In the genomic region with DNA sequence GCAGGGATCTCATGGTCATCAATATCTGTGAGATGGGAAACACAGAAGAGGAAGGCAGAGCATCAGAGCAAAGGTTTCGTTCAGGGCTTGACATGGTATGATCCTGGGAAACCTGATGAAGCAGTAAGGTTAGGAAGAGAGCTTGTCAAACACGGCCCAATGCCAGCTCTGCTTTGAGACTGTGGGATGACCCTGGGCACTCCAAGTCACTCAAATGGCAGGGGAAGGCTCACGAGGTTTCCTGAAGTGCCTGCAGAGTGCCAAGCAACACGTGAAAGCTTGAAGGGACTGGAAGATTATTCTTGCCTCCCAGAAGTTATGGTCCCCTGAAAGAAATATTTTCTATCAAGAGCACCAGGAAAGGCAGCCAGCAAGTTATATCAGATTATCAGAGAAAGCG, we compare ENCODE assay signal across 20 cellular contexts. TPM values are rescaled to one million over a fixed set of nuclear protein-coding genes. Genes with fewer than 3 reads are reported as not detected.
DNase-seq lines count a peak whose midpoint lies in the region; ATAC-seq, FAIRE-seq and TF ChIP-seq lines count a peak whose summit lies in the region.
"Had no signal": no experiment of that assay in that cellular context is flagged by ENCODE, and none has a peak within 500 bp of the region (broad histone marks: within the 10 kb centered on the region; RNA-seq: fewer than 3 reads in every experiment).

No MANE protein-coding gene starts in this region.

- TF ChIP-seq POLR2A in A549 (IDR thresholded peaks at IDR 0.05; ENCODE audit: low read length) = no peak

- TF ChIP-seq CTCF in A549 (IDR thresholded peaks at IDR 0.05) (no peak), osteoblast (IDR thresholded peaks at IDR 0.05; ENCODE audit: extremely low read depth, low read depth, low read length) (no peak), foreskin keratinocyte (conservative IDR thresholded peaks at IDR 0.05) (no peak)

- peak overlapping the region; percentile 67 for H3K27ac Mint-ChIP-seq in central memory CD8-positive, alpha-beta T cell (ENCODE audit: low read depth)
- H3K27ac Mint-ChIP-seq: CD4-positive, alpha-beta T cell had no signal

- TF ChIP-seq RAD21 in A549 (conservative IDR thresholded peaks at IDR 0.05 in 1 of 2, IDR thresholded peaks at IDR 0.05 in 1 of 2) = no peak

- H3K9ac ChIP-seq in HUES6 (ENCODE audit: low read length) = peak overlapping the region; percentile 28

- H3K9me3 Mint-ChIP-seq in central memory CD8-positive, alpha-beta T cell = no peaks in the 10 kb centered on the region
- H3K9me3 Mint-ChIP-seq: CD4-positive, alpha-beta T cell had no signal

- H3K4me3 Mint-ChIP-seq in central memory CD8-positive, alpha-beta T cell = no peak overlapping the region

- H3K4me2 ChIP-seq in A549 (peak overlapping the region; percentile 65), osteoblast (ENCODE audit: insufficient read depth, low read length) (peak overlapping the region; percentile 35)

- 80% methylated on average over 5 of the region's 5 CpGs for WGBS in A549 (ENCODE audit: missing lambda C conversion rate)

- DNase-seq in A549 (ENCODE audit: low read depth in 1 of 2, low spot score in 1 of 2) (no peak), osteoblast (ENCODE audit: insufficient read length, low spot score, missing footprints) (no peak), foreskin keratinocyte (no peak), GM03348 (ENCODE audit: low spot score) (no peak), 8988T (no peak)
- no peak for DNase-seq in central memory CD8-positive, alpha-beta T cell (ENCODE audit: low spot score in 2 of 2)
- DNase-seq: activated CD4-positive, alpha-beta T cell treated with anti-CD3 and anti-CD28 coated beads, Interleukin-2, amount 50 U/mL, for 4 hours; activated gamma-delta T cell treated with Interleukin-2 at 50 U/mL for 16 hours; CD4-positive, alpha-beta T cell; DMS153; NCI-H1105; NCI-H2029 treated with DMSO at 0.1 percent for 48 hours; NCI-H345 had no signal

- H3K27me3 Mint-ChIP-seq in central memory CD8-positive, alpha-beta T cell = no peaks in the 10 kb centered on the region
- H3K27me3 Mint-ChIP-seq: CD4-positive, alpha-beta T cell had no signal

- H3K9me3 ChIP-seq in A549 (no peaks in the 10 kb centered on the region), HUES6 (ENCODE audit: control insufficient read depth, insufficient read depth, low read depth, low read length) (no peaks in the 10 kb centered on the region), osteoblast (ENCODE audit: low read depth, low read length) (no peaks in the 10 kb centered on the region)
- H3K9me3 ChIP-seq: Peyer's patch, right atrium auricular region had no signal

- ATAC-seq in A549 (no peak), foreskin keratinocyte (no peak), GM21381 (IDR thresholded peaks at IDR 0.05; ENCODE audit: unreplicated experiment) (no peak)
- ATAC-seq in central memory CD8-positive, alpha-beta T cell (replicated peaks; ENCODE audit: extremely low read depth, poor library complexity, severe bottlenecking) = no peak
- ATAC-seq: left lobe of liver had no signal

- no peak for FAIRE-seq in A549 (lab: Jason Lieb, UNC)
- FAIRE-seq: HTR-8/SVneo had no signal

- no peak for TF ChIP-seq EP300 in A549 (IDR thresholded peaks at IDR 0.05)

- H3K36me3 ChIP-seq in HUES6 (ENCODE audit: control insufficient read depth, insufficient read depth, low read length) (peaks cover 55% of the 10 kb centered on the region), osteoblast (ENCODE audit: insufficient read depth, low read length) (peaks cover 74% of the 10 kb centered on the region)

- H3K27me3 ChIP-seq in HUES6 (ENCODE audit: control insufficient read depth, insufficient read depth, low read length) (no peaks in the 10 kb centered on the region), osteoblast (ENCODE audit: insufficient read depth, low read length) (no peaks in the 10 kb centered on the region), foreskin keratinocyte (no peaks in the 10 kb centered on the region)
- H3K27me3 ChIP-seq: Peyer's patch, right atrium auricular region had no signal

- H2AFZ ChIP-seq in osteoblast (ENCODE audit: low read length) = no peak overlapping the region

- peaks cover 45% of the 10 kb centered on the region for H3K4me1 ChIP-seq in A549
- peaks cover 17% of the 10 kb centered on the region; the same call in 1 of the 2 replicates for H3K4me1 ChIP-seq in HUES6 (ENCODE audit: control insufficient read depth, insufficient read depth, low read length)
- H3K4me1 ChIP-seq in osteoblast (ENCODE audit: insufficient read depth, low read length) = peaks cover 35% of the 10 kb centered on the region
- H3K4me1 ChIP-seq in foreskin keratinocyte = peaks cover 14% of the 10 kb centered on the region

- H3K4me1 Mint-ChIP-seq in central memory CD8-positive, alpha-beta T cell = peaks cover 34% of the 10 kb centered on the region

- peak overlapping the region; percentile 66 to 86 for H3K27ac ChIP-seq in A549
- H3K27ac ChIP-seq in HUES6 (ENCODE audit: low read depth, low read length) = no peak overlapping the region; the same call in 1 of the 2 replicates
- H3K27ac ChIP-seq in osteoblast (ENCODE audit: low read depth, low read length) = peak overlapping the region; percentile 77
- H3K27ac ChIP-seq in foreskin keratinocyte = no peak overlapping the region

- peaks cover 82% of the 10 kb centered on the region for H3K79me2 ChIP-seq in osteoblast (ENCODE audit: insufficient read depth, low read length)

- POLR2A ChIA-PET in A549 (lab: Yijun Ruan, JAX) = no interaction called here

- peaks cover 28% of the 10 kb centered on the region for H3K36me3 Mint-ChIP-seq in central memory CD8-positive, alpha-beta T cell (ENCODE audit: insufficient read depth)

- H3K4me3 ChIP-seq in A549 = no peak overlapping the region
- H3K4me3 ChIP-seq in HUES6 (ENCODE audit: low read depth, low read length) = no peak overlapping the region
- H3K4me3 ChIP-seq in osteoblast (ENCODE audit: insufficient read depth, low read length) = no peak overlapping the region
- H3K4me3 ChIP-seq: GM12878, Peyer's patch, right atrium auricular region had no signal

- CTCF ChIA-PET in A549 (lab: Yijun Ruan, JAX) = interaction anchor here (0.6 to 3.3 kb wide), 14 partner anchors 10 to 414 kb away, joined by 3 to 24 read pairs (median 4); no protein-coding TSS in a partner anchor

- peaks cover 62% of the 10 kb centered on the region for H4K20me1 ChIP-seq in osteoblast (ENCODE audit: insufficient read depth, low read length)

TF ChIP-seq in A549, 52 proteins besides CTCF, POLR2A, EP300 and RAD21:
- TF ChIP-seq MYC (IDR thresholded peaks at IDR 0.05; ENCODE audit: borderline replicate concordance, low read length) (no peak), ESRRA (IDR thresholded peaks at IDR 0.05; ENCODE audit: borderline replicate concordance, low read length) (no peak), NPAS2 (CRISPR knock-in tag; IDR thresholded peaks at IDR 0.05; ENCODE audit: borderline replicate concordance) (no peak), MAZ (IDR thresholded peaks at IDR 0.05; ENCODE audit: borderline replicate concordance, low read depth, low read length) (no peak), SREBF2 (IDR thresholded peaks at IDR 0.05) (no peak)
- TF ChIP-seq, protein P1, sequence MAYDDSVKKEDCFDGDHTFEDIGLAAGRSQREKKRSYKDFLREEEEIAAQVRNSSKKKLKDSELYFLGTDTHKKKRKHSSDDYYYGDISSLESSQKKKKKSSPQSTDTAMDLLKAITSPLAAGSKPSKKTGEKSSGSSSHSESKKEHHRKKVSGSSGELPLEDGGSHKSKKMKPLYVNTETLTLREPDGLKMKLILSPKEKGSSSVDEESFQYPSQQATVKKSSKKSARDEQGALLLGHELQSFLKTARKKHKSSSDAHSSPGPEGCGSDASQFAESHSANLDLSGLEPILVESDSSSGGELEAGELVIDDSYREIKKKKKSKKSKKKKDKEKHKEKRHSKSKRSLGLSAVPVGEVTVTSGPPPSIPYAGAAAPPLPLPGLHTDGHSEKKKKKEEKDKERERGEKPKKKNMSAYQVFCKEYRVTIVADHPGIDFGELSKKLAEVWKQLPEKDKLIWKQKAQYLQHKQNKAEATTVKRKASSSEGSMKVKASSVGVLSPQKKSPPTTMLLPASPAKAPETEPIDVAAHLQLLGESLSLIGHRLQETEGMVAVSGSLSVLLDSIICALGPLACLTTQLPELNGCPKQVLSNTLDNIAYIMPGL (CRISPR knock-in tag; IDR thresholded peaks at IDR 0.05; ENCODE audit: borderline replicate concordance) = no peak

RNA-seq across cellular contexts. Expression of gene MCFD2, which starts 6.5 kb away (rescaled TPM):
- polyA plus RNA-seq in A549 (2011; rRNA removed) (172 and 210 TPM in 2 replicates), A549 (2017; fragmentation: RNase III; extraction: RNeasy Plus Mini Kit Qiagen cat#74134 plus additional on column Dnase treatment) (118 to 125 TPM (median 120 TPM) in 3 replicates), foreskin keratinocyte (36.6 and 45.8 TPM in 2 replicates)
- 51.2 and 61.9 TPM in 2 replicates for polyA plus RNA-seq in A549 (2012; cell fraction: cytosol; rRNA removed)
- polyA plus RNA-seq in A549 (2012; cell fraction: nucleus; rRNA removed) = 35.2 and 36.7 TPM in 2 replicates
- 90.0 and 90.1 TPM in 2 replicates for polyA minus RNA-seq in A549 (2011; rRNA and poly(A)+ RNA removed)
- total RNA-seq in osteoblast (136 and 185 TPM in 2 replicates), foreskin keratinocyte (74.7 and 83.4 TPM in 2 replicates)

RNA-seq across cellular contexts. Expression of gene TTC7A, which starts 31.9 kb away (rescaled TPM):
- 17.3 and 19.6 TPM in 2 replicates for polyA plus RNA-seq in A549 (2011; rRNA removed)
- 34.9 and 40.3 TPM in 2 replicates for polyA plus RNA-seq in A549 (2012; cell fraction: cytosol; rRNA removed)
- 92.4 and 101 TPM in 2 replicates for polyA plus RNA-seq in A549 (2012; cell fraction: nucleus; rRNA removed)
- polyA plus RNA-seq in A549 (2017; fragmentation: RNase III; extraction: RNeasy Plus Mini Kit Qiagen cat#74134 plus additional on column Dnase treatment) = 30.7 to 31.4 TPM (median 31.3 TPM) in 3 replicates
- polyA minus RNA-seq in A549 (2011; rRNA and poly(A)+ RNA removed) = 16.7 and 28.0 TPM in 2 replicates
- total RNA-seq in osteoblast = 41.0 and 44.5 TPM in 2 replicates
- 18.2 and 19.5 TPM in 2 replicates for total RNA-seq in foreskin keratinocyte
- polyA plus RNA-seq in foreskin keratinocyte = 11.2 and 11.9 TPM in 2 replicates

Comparison
In these comparisons a context has a peak if more than half of its experiments do, and no peak if none do; other contexts are left out.
1. H3K27ac ChIP-seq: peak in A549 (2 of 2) and osteoblast (single experiment); none in HUES6 (single experiment) and foreskin keratinocyte (single experiment).